In the genomic region with DNA sequence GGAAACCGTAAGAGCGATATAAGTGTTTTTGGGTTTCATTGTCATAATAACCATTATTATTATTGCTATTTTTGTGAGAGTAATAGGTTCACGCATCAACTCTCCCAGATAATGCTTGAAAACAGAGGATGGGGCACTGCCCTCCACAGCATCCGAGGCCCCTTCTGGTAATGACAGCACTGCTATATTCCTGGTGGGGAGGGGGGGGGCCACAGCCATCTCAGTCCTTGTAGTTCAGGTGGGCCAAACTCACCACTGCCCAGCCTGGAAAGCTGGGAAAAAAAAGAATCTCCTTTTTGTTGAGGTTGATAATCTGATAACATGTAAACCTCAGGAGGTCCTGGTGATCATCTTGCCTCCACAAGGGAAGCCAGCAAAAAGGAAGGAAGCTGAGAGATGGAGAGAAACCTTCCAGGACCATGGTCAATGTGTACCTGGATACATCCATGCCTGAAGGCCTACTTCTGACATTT, we compare ENCODE assay signal across 1 cellular context.
TF ChIP-seq lines count a peak whose summit lies in the region.

No MANE protein-coding gene starts in this region.

TF ChIP-seq in HepG2, 621 proteins besides CTCF, POLR2A, EP300 and RAD21 (continued from another document and continues in another):
- no peak for TF ChIP-seq ZBTB39 (CRISPR knock-in tag; IDR thresholded peaks at IDR 0.05)
- no peak; the same call in 1 of the 2 replicates for TF ChIP-seq CBX5 (CRISPR knock-in tag; IDR thresholded peaks at IDR 0.05; ENCODE audit: borderline replicate concordance)
- no peak for TF ChIP-seq ZNF564 (CRISPR knock-in tag; IDR thresholded peaks at IDR 0.05)
- TF ChIP-seq BATF2 (CRISPR knock-in tag; IDR thresholded peaks at IDR 0.05) = no peak
- TF ChIP-seq ARNT2 (CRISPR knock-in tag; IDR thresholded peaks at IDR 0.05; ENCODE audit: low read depth) = no peak
- TF ChIP-seq SOX6 (IDR thresholded peaks at IDR 0.05) = no peak
- TF ChIP-seq SOX6 (CRISPR knock-in tag; IDR thresholded peaks at IDR 0.05) = no peak
- TF ChIP-seq NR1H2 (CRISPR knock-in tag; IDR thresholded peaks at IDR 0.05; ENCODE audit: borderline replicate concordance, low read depth) = no peak
- TF ChIP-seq MTA1 (CRISPR knock-in tag; IDR thresholded peaks at IDR 0.05; ENCODE audit: borderline replicate concordance) = no peak
- no peak for TF ChIP-seq GPBP1L1 (CRISPR knock-in tag; IDR thresholded peaks at IDR 0.05)
- TF ChIP-seq, protein P1, sequence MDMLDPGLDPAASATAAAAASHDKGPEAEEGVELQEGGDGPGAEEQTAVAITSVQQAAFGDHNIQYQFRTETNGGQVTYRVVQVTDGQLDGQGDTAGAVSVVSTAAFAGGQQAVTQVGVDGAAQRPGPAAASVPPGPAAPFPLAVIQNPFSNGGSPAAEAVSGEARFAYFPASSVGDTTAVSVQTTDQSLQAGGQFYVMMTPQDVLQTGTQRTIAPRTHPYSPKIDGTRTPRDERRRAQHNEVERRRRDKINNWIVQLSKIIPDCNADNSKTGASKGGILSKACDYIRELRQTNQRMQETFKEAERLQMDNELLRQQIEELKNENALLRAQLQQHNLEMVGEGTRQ (IDR thresholded peaks at IDR 0.05; ENCODE audit: low read depth, low read length) = no peak
- TF ChIP-seq, protein P1 (CRISPR knock-in tag; IDR thresholded peaks at IDR 0.05; ENCODE audit: borderline replicate concordance) = no peak
- TF ChIP-seq ZNF772 (CRISPR knock-in tag; IDR thresholded peaks at IDR 0.05) = no peak
- no peak for TF ChIP-seq ZNF691 (CRISPR knock-in tag; IDR thresholded peaks at IDR 0.05; ENCODE audit: borderline replicate concordance, low read depth)
- no peak for TF ChIP-seq GPN1 (CRISPR knock-in tag; IDR thresholded peaks at IDR 0.05; ENCODE audit: borderline replicate concordance)
- peak; percentile 90; the same call in 1 of the 2 replicates for TF ChIP-seq ZNF572 (CRISPR knock-in tag; IDR thresholded peaks at IDR 0.05)
- no peak for TF ChIP-seq ZNF839 (CRISPR knock-in tag; IDR thresholded peaks at IDR 0.05; ENCODE audit: borderline replicate concordance)
- no peak for TF ChIP-seq CCAR2 (optimal IDR thresholded peaks at IDR 0.05; ENCODE audit: low read depth, low read length)
- no peak for TF ChIP-seq ZNF446 (CRISPR knock-in tag; IDR thresholded peaks at IDR 0.05)
- TF ChIP-seq FOXJ3 (CRISPR knock-in tag; IDR thresholded peaks at IDR 0.05; ENCODE audit: borderline replicate concordance) = no peak
- TF ChIP-seq ZFAT (CRISPR knock-in tag; conservative IDR thresholded peaks at IDR 0.05) = no peak
- TF ChIP-seq, protein P2, sequence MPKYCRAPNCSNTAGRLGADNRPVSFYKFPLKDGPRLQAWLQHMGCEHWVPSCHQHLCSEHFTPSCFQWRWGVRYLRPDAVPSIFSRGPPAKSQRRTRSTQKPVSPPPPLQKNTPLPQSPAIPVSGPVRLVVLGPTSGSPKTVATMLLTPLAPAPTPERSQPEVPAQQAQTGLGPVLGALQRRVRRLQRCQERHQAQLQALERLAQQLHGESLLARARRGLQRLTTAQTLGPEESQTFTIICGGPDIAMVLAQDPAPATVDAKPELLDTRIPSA (CRISPR knock-in tag; IDR thresholded peaks at IDR 0.05; ENCODE audit: borderline replicate concordance) = 0 out of 2 replicates have a peak, but pooled peaks have one; percentile 72
- peak; percentile 91; the same call in 1 of the 2 replicates for TF ChIP-seq RCOR2 (CRISPR knock-in tag; IDR thresholded peaks at IDR 0.05)
- no peak for TF ChIP-seq ZBTB1 (CRISPR knock-in tag; IDR thresholded peaks at IDR 0.05; ENCODE audit: borderline replicate concordance)
- TF ChIP-seq, protein P3, sequence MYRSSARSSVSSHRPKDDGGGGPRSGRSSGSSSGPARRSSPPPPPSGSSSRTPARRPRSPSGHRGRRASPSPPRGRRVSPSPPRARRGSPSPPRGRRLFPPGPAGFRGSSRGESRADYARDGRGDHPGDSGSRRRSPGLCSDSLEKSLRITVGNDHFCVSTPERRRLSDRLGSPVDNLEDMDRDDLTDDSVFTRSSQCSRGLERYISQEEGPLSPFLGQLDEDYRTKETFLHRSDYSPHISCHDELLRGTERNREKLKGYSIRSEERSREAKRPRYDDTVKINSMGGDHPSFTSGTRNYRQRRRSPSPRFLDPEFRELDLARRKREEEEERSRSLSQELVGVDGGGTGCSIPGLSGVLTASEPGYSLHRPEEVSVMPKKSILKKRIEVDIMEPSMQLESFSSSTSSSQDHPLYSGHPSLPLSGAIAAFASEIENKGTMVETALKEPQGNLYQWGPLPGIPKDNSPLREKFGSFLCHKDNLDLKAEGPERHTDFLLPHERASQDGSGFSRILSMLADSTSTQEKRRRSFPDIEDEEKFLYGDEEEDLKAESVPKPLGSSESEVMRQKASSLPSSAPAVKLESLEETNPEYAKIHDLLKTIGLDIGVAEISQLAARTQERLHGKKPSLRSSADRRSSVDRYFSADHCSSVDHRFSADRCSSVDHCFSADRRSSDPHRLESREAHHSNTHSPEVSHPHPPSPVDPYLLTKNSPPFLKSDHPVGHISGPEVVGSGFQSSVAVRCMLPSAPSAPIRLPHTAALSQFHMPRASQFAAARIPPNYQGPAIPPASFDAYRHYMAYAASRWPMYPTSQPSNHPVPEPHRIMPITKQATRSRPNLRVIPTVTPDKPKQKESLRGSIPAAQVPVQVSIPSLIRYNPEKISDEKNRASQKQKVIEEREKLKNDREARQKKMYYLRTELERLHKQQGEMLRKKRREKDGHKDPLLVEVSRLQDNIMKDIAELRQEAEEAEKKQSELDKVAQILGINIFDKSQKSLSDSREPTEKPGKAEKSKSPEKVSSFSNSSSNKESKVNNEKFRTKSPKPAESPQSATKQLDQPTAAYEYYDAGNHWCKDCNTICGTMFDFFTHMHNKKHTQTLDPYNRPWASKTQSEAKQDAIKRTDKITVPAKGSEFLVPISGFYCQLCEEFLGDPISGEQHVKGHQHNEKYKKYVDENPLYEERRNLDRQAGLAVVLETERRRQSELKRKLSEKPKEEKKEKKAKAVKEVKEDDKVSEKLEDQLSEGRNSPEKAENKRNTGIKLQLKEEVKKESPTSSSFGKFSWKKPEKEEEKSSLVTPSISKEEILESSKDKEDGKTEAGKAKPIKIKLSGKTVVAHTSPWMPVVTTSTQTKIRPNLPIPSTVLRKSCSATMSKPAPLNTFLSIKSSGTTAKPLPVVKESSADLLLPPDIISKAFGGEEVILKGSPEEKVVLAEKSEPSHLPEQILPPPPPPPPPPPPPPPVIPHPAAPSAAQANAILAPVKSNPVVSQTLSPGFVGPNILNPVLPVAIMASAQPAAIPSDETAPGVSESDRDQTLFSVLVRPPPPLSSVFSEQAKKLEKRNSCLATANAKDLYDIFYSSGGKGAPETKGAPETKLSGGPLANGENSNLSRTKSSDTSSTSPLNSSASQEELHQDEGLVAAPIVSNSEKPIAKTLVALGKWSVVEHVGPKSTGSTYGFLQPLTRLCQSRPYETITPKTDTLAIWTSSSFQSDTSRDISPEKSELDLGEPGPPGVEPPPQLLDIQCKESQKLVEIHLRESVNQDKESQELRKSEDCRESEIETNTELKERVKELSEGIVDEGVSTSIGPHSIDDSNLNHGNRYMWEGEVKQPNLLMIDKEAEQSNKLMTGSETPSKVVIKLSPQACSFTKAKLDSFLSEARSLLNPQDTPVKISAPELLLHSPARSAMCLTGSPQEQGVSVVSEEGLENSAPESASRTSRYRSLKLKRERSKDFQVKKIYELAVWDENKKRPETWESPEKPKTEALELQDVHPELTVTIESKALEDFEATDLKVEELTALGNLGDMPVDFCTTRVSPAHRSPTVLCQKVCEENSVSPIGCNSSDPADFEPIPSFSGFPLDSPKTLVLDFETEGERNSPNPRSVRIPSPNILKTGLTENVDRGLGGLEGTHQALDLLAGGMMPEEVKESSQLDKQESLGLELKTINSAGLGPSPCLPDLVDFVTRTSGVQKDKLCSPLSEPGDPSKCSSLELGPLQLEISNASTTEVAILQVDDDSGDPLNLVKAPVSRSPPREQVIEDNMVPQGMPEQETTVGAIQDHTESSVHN (CRISPR knock-in tag; IDR thresholded peaks at IDR 0.05) = 0 out of 2 replicates have a peak, but pooled peaks have one; percentile 24
- TF ChIP-seq ZNF513 (CRISPR knock-in tag; conservative IDR thresholded peaks at IDR 0.05) = no peak
- TF ChIP-seq ZNF598 (CRISPR knock-in tag; IDR thresholded peaks at IDR 0.05; ENCODE audit: borderline replicate concordance) = no peak
- TF ChIP-seq ZNF253 (CRISPR knock-in tag; IDR thresholded peaks at IDR 0.05; ENCODE audit: borderline replicate concordance) = no peak
- no peak for TF ChIP-seq RFXANK (CRISPR knock-in tag; IDR thresholded peaks at IDR 0.05)
- TF ChIP-seq ZNF382 (CRISPR knock-in tag; IDR thresholded peaks at IDR 0.05; ENCODE audit: borderline replicate concordance) = no peak
- TF ChIP-seq, protein P4, sequence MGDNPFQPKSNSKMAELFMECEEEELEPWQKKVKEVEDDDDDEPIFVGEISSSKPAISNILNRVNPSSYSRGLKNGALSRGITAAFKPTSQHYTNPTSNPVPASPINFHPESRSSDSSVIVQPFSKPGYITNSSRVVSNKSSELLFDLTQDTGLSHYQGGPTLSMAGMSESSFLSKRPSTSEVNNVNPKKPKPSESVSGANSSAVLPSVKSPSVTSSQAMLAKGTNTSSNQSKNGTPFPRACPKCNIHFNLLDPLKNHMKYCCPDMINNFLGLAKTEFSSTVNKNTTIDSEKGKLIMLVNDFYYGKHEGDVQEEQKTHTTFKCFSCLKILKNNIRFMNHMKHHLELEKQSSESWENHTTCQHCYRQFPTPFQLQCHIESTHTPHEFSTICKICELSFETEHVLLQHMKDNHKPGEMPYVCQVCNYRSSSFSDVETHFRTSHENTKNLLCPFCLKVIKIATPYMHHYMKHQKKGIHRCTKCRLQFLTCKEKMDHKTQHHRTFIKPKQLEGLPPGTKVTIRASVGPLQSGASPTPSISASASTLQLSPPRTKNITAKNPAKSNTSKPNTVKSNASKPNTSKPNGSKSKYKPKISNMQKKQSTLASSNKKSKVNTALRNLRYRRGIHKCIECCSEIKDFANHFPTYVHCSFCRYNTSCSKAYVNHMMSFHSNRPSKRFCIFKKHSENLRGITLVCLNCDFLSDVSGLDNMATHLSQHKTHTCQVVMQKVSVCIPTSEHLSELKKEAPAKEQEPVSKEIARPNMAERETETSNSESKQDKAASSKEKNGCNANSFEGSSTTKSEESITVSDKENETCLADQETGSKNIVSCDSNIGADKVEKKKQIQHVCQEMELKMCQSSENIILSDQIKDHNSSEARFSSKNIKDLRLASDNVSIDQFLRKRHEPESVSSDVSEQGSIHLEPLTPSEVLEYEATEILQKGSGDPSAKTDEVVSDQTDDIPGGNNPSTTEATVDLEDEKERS (CRISPR knock-in tag; IDR thresholded peaks at IDR 0.05) = peak; percentile 92; the same call in 1 of the 2 replicates
- TF ChIP-seq ZNF780A (CRISPR knock-in tag; IDR thresholded peaks at IDR 0.05) = 0 out of 2 replicates have a peak, but pooled peaks have one; percentile 50
- no peak; the same call in 1 of the 2 replicates for TF ChIP-seq ZNF367 (CRISPR knock-in tag; IDR thresholded peaks at IDR 0.05; ENCODE audit: borderline replicate concordance)
- peak; percentile 100 for TF ChIP-seq ZNF329 (CRISPR knock-in tag; IDR thresholded peaks at IDR 0.05; ENCODE audit: low read depth)
- TF ChIP-seq ZSCAN29 (CRISPR knock-in tag; conservative IDR thresholded peaks at IDR 0.05) = peak; percentile 81
- no peak for TF ChIP-seq NFKB2 (CRISPR knock-in tag; IDR thresholded peaks at IDR 0.05; ENCODE audit: borderline replicate concordance)
- no peak for TF ChIP-seq DMAP1 (CRISPR knock-in tag; IDR thresholded peaks at IDR 0.05)
